In the genomic region with DNA sequence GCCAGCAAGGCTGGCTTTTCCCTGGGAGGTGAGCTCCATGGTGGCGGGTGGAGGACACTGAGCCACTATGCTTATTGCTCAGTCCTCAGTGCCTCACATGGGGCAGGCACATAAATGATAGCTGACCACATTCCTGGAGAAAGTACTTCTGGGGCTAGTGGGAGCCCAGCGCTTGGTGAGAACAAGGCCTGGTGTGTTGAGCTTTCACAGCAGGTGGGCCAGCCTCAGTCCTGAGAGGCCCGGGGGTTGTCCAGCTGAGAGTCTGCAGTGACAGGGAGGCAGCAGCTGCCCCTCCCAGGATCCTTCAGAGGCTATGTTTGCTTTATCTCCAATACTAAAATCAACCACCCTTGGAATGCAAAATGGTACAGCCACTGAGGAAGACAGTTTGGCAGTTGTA, we compare ENCODE assay signal across 21 cellular contexts.
A peak's percentile ranks its signal among the peaks of the same experiment; 100 is the strongest.
DNase-seq lines count a peak whose midpoint lies in the region; ATAC-seq and TF ChIP-seq lines count a peak whose summit lies in the region.
"Had no signal": no experiment of that assay in that cellular context is flagged by ENCODE, and none has a peak within 500 bp of the region (broad histone marks: within the 10 kb centered on the region; RNA-seq: fewer than 3 reads in every experiment).

No MANE protein-coding gene starts in this region.

- H3K23ac ChIP-seq in mesendoderm (ENCODE audit: low read length), result no peak overlapping the region

- no peak overlapping the region for H3K4me2 ChIP-seq in mesendoderm (ENCODE audit: low read length)
- H3K4me2 ChIP-seq: BLaER1 treated with 17β-estradiol and CSF1 and Interleukin-3, amounts not matched to agents 10 nM and 100 nM had no signal

- no peak for TF ChIP-seq CTCF in Peyer's patch (IDR thresholded peaks at IDR 0.05)

- H3K79me1 ChIP-seq in mesendoderm (ENCODE audit: low read length), result no peaks in the 10 kb centered on the region

- H3K9me3 ChIP-seq in Peyer's patch, result no peaks in the 10 kb centered on the region
- H3K9me3 ChIP-seq: Caco-2 had no signal

- H3K79me2 ChIP-seq in mesendoderm (ENCODE audit: control insufficient read depth, insufficient read depth, low read length), result no peaks in the 10 kb centered on the region

- no peak overlapping the region for H3K27ac ChIP-seq in mesendoderm (ENCODE audit: low read depth, low read length)
- no peak overlapping the region for H3K27ac ChIP-seq in Peyer's patch
- H3K27ac ChIP-seq: BLaER1 treated with 17β-estradiol and CSF1 and Interleukin-3, amounts not matched to agents 10 nM and 100 nM; HL-60 had no signal

- H3K56ac ChIP-seq in mesendoderm (ENCODE audit: low read length), result no peak overlapping the region

- ATAC-seq in GM21390 (IDR thresholded peaks at IDR 0.05; ENCODE audit: unreplicated experiment), result no peak
- ATAC-seq: K562, Panc1 had no signal

- H2AK5ac ChIP-seq in mesendoderm (ENCODE audit: low read length), result no peak overlapping the region

- H3K27me3 ChIP-seq in mesendoderm (ENCODE audit: insufficient read depth, low read length, poor library complexity), result no peaks in the 10 kb centered on the region
- no peaks in the 10 kb centered on the region for H3K27me3 ChIP-seq in Peyer's patch
- H3K27me3 ChIP-seq: BLaER1 treated with 17β-estradiol and CSF1 and Interleukin-3, amounts not matched to agents 10 nM and 100 nM had no signal

- no peak overlapping the region for H2BK120ac ChIP-seq in mesendoderm (ENCODE audit: low read depth, low read length)

- H4K5ac ChIP-seq in mesendoderm (ENCODE audit: low read length), result no peak overlapping the region

- H3K36me3 ChIP-seq in mesendoderm (ENCODE audit: control insufficient read depth, insufficient read depth, low read length) (no peaks in the 10 kb centered on the region), Peyer's patch (no peaks in the 10 kb centered on the region)
- H3K36me3 ChIP-seq: BLaER1 treated with 17β-estradiol and CSF1 and Interleukin-3, amounts not matched to agents 10 nM and 100 nM had no signal

- H3K4ac ChIP-seq in mesendoderm (ENCODE audit: low read depth, low read length), result no peak overlapping the region

- H2BK15ac ChIP-seq in mesendoderm (replicated peaks; ENCODE audit: low read depth), result no peak overlapping the region

- H2BK5ac ChIP-seq in mesendoderm (ENCODE audit: low read length), result no peak overlapping the region

- no peak overlapping the region for H3K18ac ChIP-seq in mesendoderm (ENCODE audit: low read length)

- H3K4me1 ChIP-seq in mesendoderm (ENCODE audit: control insufficient read depth, low read depth, low read length) (no peaks in the 10 kb centered on the region), Peyer's patch (peaks cover 0 to 5% (median 0%) of the 10 kb centered on the region in 4 donors)
- H3K4me1 ChIP-seq: BLaER1 treated with 17β-estradiol and CSF1 and Interleukin-3, amounts not matched to agents 10 nM and 100 nM; Caco-2 had no signal

- H3K9ac ChIP-seq in mesendoderm (ENCODE audit: low read length), result no peak overlapping the region
- H3K9ac ChIP-seq: BLaER1 treated with 17β-estradiol and CSF1 and Interleukin-3, amounts not matched to agents 10 nM and 100 nM had no signal

- TF ChIP-seq POLR2A in Peyer's patch (IDR thresholded peaks at IDR 0.05), result no peak

- H4K8ac ChIP-seq in mesendoderm (ENCODE audit: low read depth, low read length), result no peak overlapping the region

- H3K4me3 ChIP-seq in mesendoderm (ENCODE audit: low read length), result no peak overlapping the region
- no peak overlapping the region for H3K4me3 ChIP-seq in Peyer's patch
- H3K4me3 ChIP-seq: BLaER1 treated with 17β-estradiol and CSF1 and Interleukin-3, amounts not matched to agents 10 nM and 100 nM; K562 had no signal

- WGBS in mesendoderm (ENCODE audit: extremely low coverage, insufficient coverage, low lambda C conversion rate), result no CpG with 5 or more reads among the region's 3 CpGs

- DNase-seq in NCI-H1417 (lab: John Stamatoyannopoulos, UW) (peak; percentile 29 to 64 (median 30)), NCI-H1417 treated with DMSO at 0.1 percent for 48 hours (lab: John Stamatoyannopoulos, UW) (no peak), NCI-H526 treated with DMSO at 0.1 percent for 48 hours (lab: John Stamatoyannopoulos, UW) (peak; percentile 63), mesendoderm (peak; percentile 20), HPDE6-E6E7 (ENCODE audit: extremely low spot score) (no peak), Peyer's patch (no peak), NCI-H748 (lab: John Stamatoyannopoulos, UW; ENCODE audit: unreplicated experiment) (no peak)
- DNase-seq: 8988T, Caco-2, GDM1, HFFc6, NCI-H1105, NCI-H2081 treated with DMSO at 0.1 percent for 48 hours, NCI-H226, SIG-M5, SW 1271 had no signal

Comparison
In these comparisons a context has a peak if more than half of its experiments do, and no peak if none do; other contexts are left out.
1. DNase-seq: peak in NCI-H1417 (3 of 3), NCI-H526 treated with DMSO at 0.1 percent for 48 hours (single experiment) and mesendoderm (single experiment); none in NCI-H1417 treated with DMSO at 0.1 percent for 48 hours (single experiment), HPDE6-E6E7 (single experiment), Peyer's patch (0 of 3) and NCI-H748 (single experiment).